In genomic region chr16:53614346-53614745, GRCh38 we compare ENCODE assay signal across 16 cellular contexts.
A peak's percentile ranks its signal among the peaks of the same experiment; 100 is the strongest.
DNase-seq lines count a peak whose midpoint lies in the region; ATAC-seq and TF ChIP-seq lines count a peak whose summit lies in the region.
"Had no signal": no experiment of that assay in that cellular context is flagged by ENCODE, and none has a peak within 500 bp of the region (broad histone marks: within the 10 kb centered on the region; RNA-seq: fewer than 3 reads in every experiment).

No MANE protein-coding gene starts in this region.

- no peak overlapping the region for H3K4me2 ChIP-seq in Karpas-422 (ENCODE audit: low read depth, low read length, poor library complexity, severe bottlenecking)
- H3K4me2 ChIP-seq: KMS-11 had no signal

- H3K27me3 Mint-ChIP-seq in progenitor cell of endocrine pancreas: no peaks in the 10 kb centered on the region

- H3K36me3 Mint-ChIP-seq in progenitor cell of endocrine pancreas (ENCODE audit: insufficient read depth): no peaks in the 10 kb centered on the region

- H3K9me3 ChIP-seq in Karpas-422 (ENCODE audit: low read length) (no peaks in the 10 kb centered on the region), tibial nerve (no peaks in the 10 kb centered on the region)

- H3K27ac ChIP-seq in Karpas-422 (ENCODE audit: low read length) (peak overlapping the region; percentile 14; the same call in 1 of the 2 replicates), tibial nerve (no peak overlapping the region)
- H3K27ac ChIP-seq: C4-2B, KMS-11 had no signal

- TF ChIP-seq POLR2A in tibial nerve (IDR thresholded peaks at IDR 0.05): no peak

- 86 to 96% methylated on average over 1 of the region's 1 CpG for WGBS in tibial nerve, 2 donors

- H3K9me3 Mint-ChIP-seq in progenitor cell of endocrine pancreas (ENCODE audit: low read depth): no peaks in the 10 kb centered on the region

- peaks cover 26% of the 10 kb centered on the region for H3K79me2 ChIP-seq in Karpas-422 (ENCODE audit: low read length)

- H3K4me3 Mint-ChIP-seq in progenitor cell of endocrine pancreas (ENCODE audit: low read depth): no peak overlapping the region

- H3K36me3 ChIP-seq in Karpas-422 (ENCODE audit: insufficient read depth, low read length) (0 out of 2 replicates have a peak, but pooled peaks cover 6% of the 10 kb centered on the region), tibial nerve (peaks cover 0 to 15% (median 0%) of the 10 kb centered on the region in 3 donors)

- H3K27ac Mint-ChIP-seq in progenitor cell of endocrine pancreas: no peak overlapping the region

- no peaks in the 10 kb centered on the region for H3K9me2 ChIP-seq in Karpas-422 (replicated peaks; ENCODE audit: insufficient read depth, low read length)

- H4K20me1 ChIP-seq in Karpas-422 (ENCODE audit: insufficient read depth, low read depth, low read length): no peaks in the 10 kb centered on the region

- H3K27me3 ChIP-seq in Karpas-422 (ENCODE audit: low read length) (no peaks in the 10 kb centered on the region), tibial nerve (no peaks in the 10 kb centered on the region)

- no peak overlapping the region for H3K9ac ChIP-seq in Karpas-422 (ENCODE audit: low read length)
- H3K9ac ChIP-seq: KMS-11 had no signal

- TF ChIP-seq CTCF in progenitor cell of endocrine pancreas (IDR thresholded peaks at IDR 0.05; ENCODE audit: unreplicated experiment) (no peak), tibial nerve (IDR thresholded peaks at IDR 0.05) (no peak)

- H3K4me3 ChIP-seq in Karpas-422 (ENCODE audit: low read length) (no peak overlapping the region), tibial nerve (no peak overlapping the region)

- ATAC-seq in esophagus mucosa: no peak
- ATAC-seq in HG02678 (IDR thresholded peaks at IDR 0.05; ENCODE audit: unreplicated experiment): no peak
- ATAC-seq: HepG2 had no signal

- DNase-seq in AG08395 (ENCODE audit: low spot score) (peak; percentile 6), Karpas-422 (no peak), dermis blood vessel endothelial cell (peak; percentile 76), myocyte (ENCODE audit: low read depth) (peak; percentile 19), progenitor cell of endocrine pancreas (ENCODE audit: low spot score, unreplicated experiment) (no peak), tibial nerve (ENCODE audit: low spot score in 2 of 2) (no peak)
- DNase-seq: DND-41, NCI-H1105 treated with DMSO at 0.1 percent for 48 hours, NCI-H187 treated with DMSO at 0.1 percent for 48 hours, NCI-H69, Right ventricle myocardium superior had no signal

- H3K4me1 ChIP-seq in Karpas-422 (ENCODE audit: low read length) (peaks cover 35% of the 10 kb centered on the region), tibial nerve (no peaks in the 10 kb centered on the region)

- no peak overlapping the region for H2AFZ ChIP-seq in Karpas-422 (ENCODE audit: low read length)

- TF ChIP-seq EP300 in tibial nerve (IDR thresholded peaks at IDR 0.05): no peak

- peaks cover 25% of the 10 kb centered on the region for H3K4me1 Mint-ChIP-seq in progenitor cell of endocrine pancreas (ENCODE audit: low read depth)

Comparison
In these comparisons a context has a peak if more than half of its experiments do, and no peak if none do; other contexts are left out.
1. DNase-seq: peak in AG08395 (single experiment), dermis blood vessel endothelial cell (single experiment) and myocyte (single experiment); none in Karpas-422 (single experiment), progenitor cell of endocrine pancreas (single experiment) and tibial nerve (0 of 2).